In the genomic region with DNA sequence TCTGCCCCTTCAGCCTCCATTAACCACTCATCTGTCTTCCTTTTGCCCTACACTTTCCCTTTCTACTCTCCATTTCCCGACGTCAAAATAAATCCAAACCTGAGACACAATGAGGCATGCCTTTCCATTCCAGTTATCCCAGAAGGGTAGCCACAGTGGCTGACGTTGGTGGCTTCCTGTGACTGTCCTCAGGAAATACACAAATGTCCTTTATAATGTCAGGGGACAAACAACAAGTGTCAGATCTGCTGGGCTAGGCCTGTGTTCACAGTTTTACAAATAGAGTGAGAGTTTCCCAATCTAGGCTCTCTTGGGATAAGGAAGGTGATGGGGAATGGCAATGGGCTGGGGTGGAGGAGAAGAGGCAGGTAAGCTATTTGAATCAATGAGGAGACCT, we compare ENCODE assay signal across 31 cellular contexts.
DNase-seq lines count a peak whose midpoint lies in the region; ATAC-seq and TF ChIP-seq lines count a peak whose summit lies in the region.
"Had no signal": no experiment of that assay in that cellular context is flagged by ENCODE, and none has a peak within 500 bp of the region (broad histone marks: within the 10 kb centered on the region; RNA-seq: fewer than 3 reads in every experiment).

No MANE protein-coding gene starts in this region.

- POLR2A ChIA-PET in MCF 10A (lab: Yijun Ruan, JAX), result interaction anchor here (0.6 kb wide), 1 partner anchor 689 kb away, joined by 3 read pairs; no protein-coding TSS in a partner anchor
- POLR2A ChIA-PET in SK-N-SH (lab: Yijun Ruan, JAX), result no interaction called here
- POLR2A ChIA-PET in PC-3 (lab: Charles Lee; ENCODE audit: unreplicated experiment), result no interaction called here

- H3K36me3 ChIP-seq in mammary epithelial cell (ENCODE audit: insufficient read depth, low read length) (no peaks in the 10 kb centered on the region), SK-N-SH (replicated peaks in 1 of 2; ENCODE audit: control insufficient read depth in 1 of 2, insufficient read depth in 2 of 2, low read length in 1 of 2) (no peaks in the 10 kb centered on the region), PC-3 (ENCODE audit: low read depth, low read length) (no peaks in the 10 kb centered on the region)
- H3K36me3 ChIP-seq: Peyer's patch had no signal

- no peak overlapping the region for H3K4me3 Mint-ChIP-seq in MCF 10A (ENCODE audit: unreplicated experiment)
- no peak overlapping the region for H3K4me3 Mint-ChIP-seq in nephron
- H3K4me3 Mint-ChIP-seq: B cell; CD8-positive, alpha-beta T cell; IgD-negative memory B cell had no signal

- dilution Hi-C loops in mammary epithelial cell (cut with HindIII; ENCODE audit: low sequenced_read_pairs), result no loop called here

- ATAC-seq in PC-3, result no peak
- ATAC-seq: CD8-positive, alpha-beta T cell; GM12878; HCT116 had no signal

- no peak for TF ChIP-seq EP300 in SK-N-SH (IDR thresholded peaks at IDR 0.05; ENCODE audit: borderline replicate concordance in 1 of 2, low read depth in 1 of 2, low read length in 1 of 2)

- H3K27ac Mint-ChIP-seq in MCF 10A (ENCODE audit: low read depth, unreplicated experiment) (peak overlapping the region; percentile 34), nephron (peak overlapping the region in 2 of 3 experiments; percentile 1 to 2)
- H3K27ac Mint-ChIP-seq: B cell; CD8-positive, alpha-beta T cell; IgD-negative memory B cell had no signal

- H3K9me2 ChIP-seq in SK-N-SH, result no peaks in the 10 kb centered on the region
- H3K9me2 ChIP-seq in PC-3 (replicated peaks; ENCODE audit: low read length), result no peaks in the 10 kb centered on the region

- H3K4me3 ChIP-seq in mammary epithelial cell (replicated peaks in 1 of 3; ENCODE audit: insufficient read depth in 1 of 3, low read depth in 2 of 3, low read length in 3 of 3), result no peak overlapping the region
- no peak overlapping the region for H3K4me3 ChIP-seq in SK-N-SH (ENCODE audit: low read depth in 2 of 2, low read length in 1 of 2)
- H3K4me3 ChIP-seq in PC-3 (ENCODE audit: low read length), result no peak overlapping the region
- H3K4me3 ChIP-seq: GM12878, Peyer's patch had no signal

- peaks cover 42% of the 10 kb centered on the region for H3K4me1 Mint-ChIP-seq in MCF 10A (ENCODE audit: insufficient read depth, unreplicated experiment)
- H3K4me1 Mint-ChIP-seq in nephron, result peaks cover 48% of the 10 kb centered on the region
- H3K4me1 Mint-ChIP-seq: B cell, IgD-negative memory B cell had no signal

- TF ChIP-seq CTCF in MCF 10A (IDR thresholded peaks at IDR 0.05; ENCODE audit: unreplicated experiment) (no peak), mammary epithelial cell (conservative IDR thresholded peaks at IDR 0.05 in 1 of 2, IDR thresholded peaks at IDR 0.05 in 1 of 2; ENCODE audit: extremely low read depth in 1 of 2, insufficient read depth in 1 of 2, low read depth in 1 of 2, low read length in 2 of 2) (no peak), nephron (IDR thresholded peaks at IDR 0.05; ENCODE audit: unreplicated experiment in 3 of 3) (no peak), SK-N-SH (IDR thresholded peaks at IDR 0.05) (no peak), PC-3 (conservative IDR thresholded peaks at IDR 0.05; ENCODE audit: low read depth, low read length) (no peak)

- in situ Hi-C loops in mammary epithelial cell (cut with MboI; ENCODE audit: low sequenced_read_pairs in 2 of 2), result no loop called here

- TF ChIP-seq RAD21 in SK-N-SH (IDR thresholded peaks at IDR 0.05; ENCODE audit: low read length), result no peak

- DNase-seq in MCF 10A (ENCODE audit: unreplicated experiment) (no peak), mammary epithelial cell (no peak), substantia nigra (lab: John Stamatoyannopoulos, UW) (peak in 2 of 49 donors; percentile 10 to 19), SK-N-SH (no peak), PC-3 (no peak), foreskin melanocyte (no peak)
- DNase-seq: Caco-2; CD8-positive, alpha-beta T cell; DMS 273 treated with DMSO at 0.1 percent for 48 hours; DMS79; EL; GDM1; NCI-H1092; NCI-H1417 treated with DMSO at 0.1 percent for 48 hours; NCI-H1694 treated with DMSO at 0.1 percent for 48 hours; NCI-H2081; NCI-H2171; NCI-H226; NCI-H510A; NCI-H69; Peyer's patch; SHP77 treated with DMSO at 0.1 percent for 48 hours had no signal

- no peaks in the 10 kb centered on the region for H3K9me3 ChIP-seq in mammary epithelial cell (replicated peaks; ENCODE audit: insufficient read depth, low read length)
- H3K9me3 ChIP-seq in SK-N-SH, result no peaks in the 10 kb centered on the region
- H3K9me3 ChIP-seq in PC-3 (ENCODE audit: low read length), result no peaks in the 10 kb centered on the region
- H3K9me3 ChIP-seq: Caco-2, Peyer's patch had no signal

- H3K79me2 ChIP-seq in mammary epithelial cell (ENCODE audit: insufficient read depth, low read length), result no peaks in the 10 kb centered on the region
- no peaks in the 10 kb centered on the region for H3K79me2 ChIP-seq in SK-N-SH (ENCODE audit: insufficient read depth)
- no peaks in the 10 kb centered on the region for H3K79me2 ChIP-seq in PC-3 (ENCODE audit: low read length)

- WGBS in mammary epithelial cell (ENCODE audit: low coverage, missing lambda C conversion rate), result 65% methylated on average over 3 of the region's 3 CpGs
- WGBS in SK-N-SH (ENCODE audit: low lambda C conversion rate), result 16% methylated on average over 3 of the region's 3 CpGs

- no peaks in the 10 kb centered on the region for H3K27me3 ChIP-seq in mammary epithelial cell (ENCODE audit: insufficient read depth, low read length)
- H3K27me3 ChIP-seq in SK-N-SH (ENCODE audit: insufficient read depth), result no peaks in the 10 kb centered on the region
- no peaks in the 10 kb centered on the region for H3K27me3 ChIP-seq in PC-3 (ENCODE audit: low read length)
- H3K27me3 ChIP-seq: Peyer's patch had no signal

- H3K27ac ChIP-seq in mammary epithelial cell (ENCODE audit: insufficient read depth, low read depth, low read length) (no peak overlapping the region), substantia nigra (ENCODE audit: low read depth, low read length, poor library complexity, severe bottlenecking) (peak overlapping the region; percentile 96), SK-N-SH (ENCODE audit: low read depth in 2 of 2, low read length in 1 of 2) (no peak overlapping the region), PC-3 (ENCODE audit: low read length) (no peak overlapping the region)
- H3K27ac ChIP-seq: 22Rv1, C4-2B, HL-60, KMS-11, Peyer's patch had no signal

- BruUV-seq in MCF 10A (replicated peaks; lab: Mats Ljungman, UMichigan) (no TSS peak), mammary epithelial cell (replicated peaks; lab: Mats Ljungman, UMichigan) (no TSS peak), PC-3 (replicated peaks; lab: Mats Ljungman, UMichigan) (no TSS peak)

- H2AFZ ChIP-seq in mammary epithelial cell (ENCODE audit: low read depth, low read length) (no peak overlapping the region), SK-N-SH (ENCODE audit: low read depth) (no peak overlapping the region), PC-3 (ENCODE audit: low read length) (no peak overlapping the region)

- H3K4me1 ChIP-seq in mammary epithelial cell (ENCODE audit: insufficient read depth, low read length) (peaks cover 52% of the 10 kb centered on the region), SK-N-SH (ENCODE audit: control insufficient read depth in 1 of 2, insufficient read depth in 2 of 2, low read depth in 1 of 2, low read length in 1 of 2) (peaks cover 0 to 26% of the 10 kb centered on the region in 2 experiments; a peak in 2 of 4 replicates), PC-3 (ENCODE audit: insufficient read depth, low read length) (peaks cover 49% of the 10 kb centered on the region)
- H3K4me1 ChIP-seq: Caco-2, Peyer's patch had no signal

- H3F3A ChIP-seq in SK-N-SH (replicated peaks; ENCODE audit: insufficient read depth) (no peaks in the 10 kb centered on the region), PC-3 (ENCODE audit: low read length, unreplicated experiment) (peaks cover 6% of the 10 kb centered on the region)

- no peaks in the 10 kb centered on the region for H4K20me1 ChIP-seq in mammary epithelial cell (ENCODE audit: insufficient read depth, low read length)
- no peaks in the 10 kb centered on the region for H4K20me1 ChIP-seq in SK-N-SH (ENCODE audit: insufficient read depth)
- H4K20me1 ChIP-seq in PC-3 (ENCODE audit: low read length), result no peaks in the 10 kb centered on the region

- H3K4me2 ChIP-seq in mammary epithelial cell (ENCODE audit: insufficient read depth, low read depth, low read length) (no peak overlapping the region), SK-N-SH (no peak overlapping the region), PC-3 (ENCODE audit: low read length) (no peak overlapping the region)
- H3K4me2 ChIP-seq: KMS-11 had no signal

- H3K27me3 Mint-ChIP-seq in MCF 10A (ENCODE audit: insufficient read depth, unreplicated experiment), result no peaks in the 10 kb centered on the region
- H3K27me3 Mint-ChIP-seq in nephron (ENCODE audit: low read depth), result peaks cover 3% of the 10 kb centered on the region

- H3K9me3 Mint-ChIP-seq in MCF 10A (ENCODE audit: unreplicated experiment), result no peaks in the 10 kb centered on the region
- no peaks in the 10 kb centered on the region for H3K9me3 Mint-ChIP-seq in nephron
- H3K9me3 Mint-ChIP-seq: CD8-positive, alpha-beta T cell had no signal

- intact Hi-C loops in MCF 10A (cut with micrococcal nuclease), result no loop called here
- intact Hi-C loops in mammary epithelial cell (cut with micrococcal nuclease), result no loop called here
- intact Hi-C loops in PC-3 (cut with micrococcal nuclease), result loop anchor here (2.0 kb wide), 1 partner anchor 49 kb away; no protein-coding TSS in a partner anchor

- CTCF ChIA-PET in MCF 10A (lab: Yijun Ruan, JAX), result interaction anchor here (0.5 to 1.5 kb wide), 6 partner anchors 20 to 498 kb away, joined by 3 to 5 read pairs (median 3); no protein-coding TSS in a partner anchor
- CTCF ChIA-PET in mammary epithelial cell (lab: Charles Lee; ENCODE audit: low non-redundant PET), result no interaction called here
- CTCF ChIA-PET in SK-N-SH (lab: Yijun Ruan, JAX), result no interaction called here
- CTCF ChIA-PET in PC-3 (lab: Charles Lee), result no interaction called here

- no peak overlapping the region for H3K9ac ChIP-seq in mammary epithelial cell (ENCODE audit: insufficient read depth, low read length)
- H3K9ac ChIP-seq in SK-N-SH, result no peak overlapping the region
- H3K9ac ChIP-seq in PC-3 (ENCODE audit: low read length), result no peak overlapping the region
- H3K9ac ChIP-seq: KMS-11 had no signal

- H3K36me3 Mint-ChIP-seq in MCF 10A (ENCODE audit: insufficient read depth, unreplicated experiment) (no peaks in the 10 kb centered on the region), nephron (ENCODE audit: low read depth) (no peaks in the 10 kb centered on the region)
- H3K36me3 Mint-ChIP-seq: CD8-positive, alpha-beta T cell; IgD-negative memory B cell had no signal

TF ChIP-seq in SK-N-SH, 30 proteins besides CTCF, POLR2A, EP300 and RAD21:
- TF ChIP-seq TCF12 (IDR thresholded peaks at IDR 0.05) (no peak), SIN3A (IDR thresholded peaks at IDR 0.05; ENCODE audit: borderline replicate concordance, low read depth, low read length) (no peak)
